ENCODE assay signal across 1 cellular context in genomic region chr2:69582582-69583176, GRCh38.
TF ChIP-seq lines count a peak whose summit lies in the region.

No MANE protein-coding gene starts in this region.

TF ChIP-seq in HEK293, 187 proteins besides CTCF, POLR2A, EP300 and RAD21 (continued from another document):
- TF ChIP-seq HIC1 (tag by site-specific recombination; IDR thresholded peaks at IDR 0.05) (no peak), GLIS1 (tag by site-specific recombination; IDR thresholded peaks at IDR 0.05) (no peak), ZNF521 (tag by site-specific recombination; IDR thresholded peaks at IDR 0.05) (no peak), ZBTB48 (tag by site-specific recombination; IDR thresholded peaks at IDR 0.05) (no peak), ZNF785 (tag by site-specific recombination; IDR thresholded peaks at IDR 0.05) (no peak), YY1 (tag by site-specific recombination; IDR thresholded peaks at IDR 0.05) (no peak), ZNF140 (tag by site-specific recombination; IDR thresholded peaks at IDR 0.05) (no peak)
- TF ChIP-seq, protein P1, sequence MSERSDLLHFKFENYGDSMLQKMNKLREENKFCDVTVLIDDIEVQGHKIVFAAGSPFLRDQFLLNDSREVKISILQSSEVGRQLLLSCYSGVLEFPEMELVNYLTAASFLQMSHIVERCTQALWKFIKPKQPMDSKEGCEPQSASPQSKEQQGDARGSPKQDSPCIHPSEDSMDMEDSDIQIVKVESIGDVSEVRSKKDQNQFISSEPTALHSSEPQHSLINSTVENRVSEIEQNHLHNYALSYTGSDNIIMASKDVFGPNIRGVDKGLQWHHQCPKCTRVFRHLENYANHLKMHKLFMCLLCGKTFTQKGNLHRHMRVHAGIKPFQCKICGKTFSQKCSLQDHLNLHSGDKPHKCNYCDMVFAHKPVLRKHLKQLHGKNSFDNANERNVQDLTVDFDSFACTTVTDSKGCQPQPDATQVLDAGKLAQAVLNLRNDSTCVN (tag by site-specific recombination; optimal IDR thresholded peaks at IDR 0.05) = no peak
- TF ChIP-seq, protein P2, sequence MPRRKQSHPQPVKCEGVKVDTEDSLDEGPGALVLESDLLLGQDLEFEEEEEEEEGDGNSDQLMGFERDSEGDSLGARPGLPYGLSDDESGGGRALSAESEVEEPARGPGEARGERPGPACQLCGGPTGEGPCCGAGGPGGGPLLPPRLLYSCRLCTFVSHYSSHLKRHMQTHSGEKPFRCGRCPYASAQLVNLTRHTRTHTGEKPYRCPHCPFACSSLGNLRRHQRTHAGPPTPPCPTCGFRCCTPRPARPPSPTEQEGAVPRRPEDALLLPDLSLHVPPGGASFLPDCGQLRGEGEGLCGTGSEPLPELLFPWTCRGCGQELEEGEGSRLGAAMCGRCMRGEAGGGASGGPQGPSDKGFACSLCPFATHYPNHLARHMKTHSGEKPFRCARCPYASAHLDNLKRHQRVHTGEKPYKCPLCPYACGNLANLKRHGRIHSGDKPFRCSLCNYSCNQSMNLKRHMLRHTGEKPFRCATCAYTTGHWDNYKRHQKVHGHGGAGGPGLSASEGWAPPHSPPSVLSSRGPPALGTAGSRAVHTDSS (tag by site-specific recombination; IDR thresholded peaks at IDR 0.05) = no peak
